ENCODE assay signal across 8 cellular contexts in genomic region chr14:78164226-78164853, GRCh38. TPM values are rescaled to one million over a fixed set of nuclear protein-coding genes. Genes with fewer than 3 reads are reported as not detected.
DNase-seq lines count a peak whose midpoint lies in the region; ATAC-seq, FAIRE-seq and TF ChIP-seq lines count a peak whose summit lies in the region.

No MANE protein-coding gene starts in this region.

- no peak for ATAC-seq in HG03378 (IDR thresholded peaks at IDR 0.05; ENCODE audit: unreplicated experiment)
- no peak for ATAC-seq in HG02763 (IDR thresholded peaks at IDR 0.05; ENCODE audit: unreplicated experiment)
- no peak for ATAC-seq in GM18907 (IDR thresholded peaks at IDR 0.05; ENCODE audit: unreplicated experiment)
- ATAC-seq in HG03469 (IDR thresholded peaks at IDR 0.05; ENCODE audit: unreplicated experiment), result no peak

- DNase-seq in EL (peak; percentile 21), H54 (ENCODE audit: insufficient read length, low spot score) (peak; percentile 18), NCI-H82 treated with DMSO at 0.1 percent for 48 hours (lab: John Stamatoyannopoulos, UW; ENCODE audit: unreplicated experiment) (peak; percentile 3), fibroblast of the aortic adventitia (ENCODE audit: low read depth) (no peak)

- TF ChIP-seq POLR2A in H54 (IDR thresholded peaks at IDR 0.05; ENCODE audit: low read depth, low read length), result no peak

- H3K4me3 ChIP-seq in fibroblast of the aortic adventitia (ENCODE audit: low read depth, low read length), result no peak overlapping the region

- FAIRE-seq in H54 (lab: Jason Lieb, UNC), result no peak

- peak; percentile 30 for TF ChIP-seq CTCF in fibroblast of the aortic adventitia (IDR thresholded peaks at IDR 0.05; ENCODE audit: insufficient read depth, low read length)

RNA-seq across cellular contexts. Expression of gene NRXN3, which starts 5.8 kb away (rescaled TPM):
- total RNA-seq in fibroblast of the aortic adventitia (ENCODE audit: low replicate concordance), result 0.18 and 0.41 TPM in 2 replicates
